In the genomic region with DNA sequence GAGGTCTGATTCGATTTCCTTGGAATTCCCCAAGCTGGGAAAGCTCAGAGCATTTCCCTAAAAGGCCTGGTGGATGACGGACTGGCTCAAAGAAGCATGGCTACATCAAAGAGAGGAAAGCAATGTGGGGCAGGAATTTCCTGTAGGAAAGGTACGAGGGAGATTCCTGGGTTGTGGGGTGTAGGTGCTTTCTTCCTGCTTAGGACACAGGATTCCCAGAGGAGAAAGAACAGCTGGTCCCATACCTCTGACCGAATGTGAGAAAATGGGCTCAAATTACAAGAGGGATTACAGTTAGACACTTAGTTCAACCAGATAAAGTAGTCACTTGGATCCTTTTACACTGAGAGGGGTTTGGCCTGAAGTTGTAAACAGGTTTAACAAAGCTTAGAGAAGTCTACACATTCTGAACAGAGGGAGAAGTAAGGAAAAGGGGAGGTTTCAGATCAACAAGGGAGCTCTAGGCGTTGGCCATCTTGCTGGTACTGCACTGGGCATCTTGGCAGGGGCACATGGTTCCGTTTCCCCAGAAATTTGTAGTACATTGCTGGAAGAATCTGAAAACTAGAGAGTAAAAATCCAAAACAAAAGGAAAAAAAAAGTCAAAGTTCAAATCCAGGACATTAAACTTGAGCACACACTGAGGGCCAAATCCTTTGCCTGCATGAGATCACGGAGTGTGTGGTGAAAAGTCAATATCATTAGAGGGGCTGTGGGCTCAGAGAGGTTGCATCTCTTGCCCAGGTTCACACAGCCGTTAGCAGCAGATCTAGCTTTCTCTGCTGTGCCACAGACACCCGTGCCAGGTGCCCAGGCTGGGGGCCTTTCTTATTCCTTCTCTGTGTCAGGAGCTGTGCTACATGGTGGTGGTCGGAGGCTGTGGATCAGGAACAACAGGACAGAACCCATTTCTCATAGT, we compare ENCODE assay signal across 13 cellular contexts.
DNase-seq lines count a peak whose midpoint lies in the region; FAIRE-seq and TF ChIP-seq lines count a peak whose summit lies in the region.
"Had no signal": no experiment of that assay in that cellular context is flagged by ENCODE, and none has a peak within 500 bp of the region (broad histone marks: within the 10 kb centered on the region; RNA-seq: fewer than 3 reads in every experiment).

No MANE protein-coding gene starts in this region.

- H3K27me3 Mint-ChIP-seq in nephron progenitor cell (ENCODE audit: low read depth, poor library complexity) = no peaks in the 10 kb centered on the region
- no peaks in the 10 kb centered on the region for H3K27me3 Mint-ChIP-seq in activated T-helper 2 cell treated with anti-CD3 and anti-CD28 coated beads, Interferon-gamma antibody, Interleukin-2, Interleukin-4, amounts not matched to agents 10 μg/mL and 5 μg/mL and 100 μg/mL, durations not matched to agents 14 hours and 24 hours and 36 hours (ENCODE audit: low read depth)

- BruUV-seq in endothelial cell of umbilical vein (replicated peaks; lab: Mats Ljungman, UMichigan) (TSS peak; percentile 90), A673 (replicated peaks; lab: Mats Ljungman, UMichigan) (no TSS peak)

- H3K9me3 ChIP-seq in endothelial cell of umbilical vein (replicated peaks; ENCODE audit: control insufficient read depth, insufficient read depth, low read length) (no peaks in the 10 kb centered on the region), A673 (ENCODE audit: low read depth, low read length, poor library complexity, severe bottlenecking) (no peaks in the 10 kb centered on the region)
- H3K9me3 ChIP-seq: left lung had no signal

- H3K4me1 ChIP-seq in endothelial cell of umbilical vein (ENCODE audit: control insufficient read depth, extremely low read depth, insufficient read depth, low read length) = peaks cover 22% of the 10 kb centered on the region
- peaks cover 5% of the 10 kb centered on the region for H3K4me1 ChIP-seq in A673 (ENCODE audit: insufficient read depth, low read length, poor library complexity, severe bottlenecking)

- peaks cover 79% of the 10 kb centered on the region for H3K4me1 Mint-ChIP-seq in nephron progenitor cell
- peaks cover 7% of the 10 kb centered on the region for H3K4me1 Mint-ChIP-seq in activated T-helper 2 cell treated with anti-CD3 and anti-CD28 coated beads, Interferon-gamma antibody, Interleukin-2, Interleukin-4, amounts not matched to agents 10 μg/mL and 5 μg/mL and 100 μg/mL, durations not matched to agents 14 hours and 24 hours and 36 hours (ENCODE audit: low read depth)

- H3K9me1 ChIP-seq in endothelial cell of umbilical vein (replicated peaks; ENCODE audit: control insufficient read depth, extremely low read depth, insufficient read depth, low read length) = no peaks in the 10 kb centered on the region

- peak overlapping the region; percentile 18 for H3K9ac ChIP-seq in endothelial cell of umbilical vein (replicated peaks; ENCODE audit: extremely low read depth, insufficient read depth, low read length)

- no peak for TF ChIP-seq CTCF in endothelial cell of umbilical vein (IDR thresholded peaks at IDR 0.05; ENCODE audit: extremely low read depth in 1 of 2, insufficient read depth in 1 of 2, low read depth in 1 of 2, low read length in 2 of 2)
- TF ChIP-seq CTCF in nephron progenitor cell (IDR thresholded peaks at IDR 0.05) = no peak
- no peak for TF ChIP-seq CTCF in A673 (conservative IDR thresholded peaks at IDR 0.05; ENCODE audit: low read depth, low read length)

- H3K27ac ChIP-seq in endothelial cell of umbilical vein (ENCODE audit: insufficient read depth, low read depth, low read length) (peak overlapping the region; percentile 63), A673 (ENCODE audit: low read depth, low read length, poor library complexity, severe bottlenecking) (no peak overlapping the region)
- H3K27ac ChIP-seq: left lung had no signal

- H3K4me2 ChIP-seq in endothelial cell of umbilical vein (ENCODE audit: insufficient read depth, low read length) = no peak overlapping the region

- no peaks in the 10 kb centered on the region for H3K36me3 Mint-ChIP-seq in nephron progenitor cell (ENCODE audit: low read depth)
- no peaks in the 10 kb centered on the region for H3K36me3 Mint-ChIP-seq in activated T-helper 2 cell treated with anti-CD3 and anti-CD28 coated beads, Interferon-gamma antibody, Interleukin-2, Interleukin-4, amounts not matched to agents 10 μg/mL and 5 μg/mL and 100 μg/mL, durations not matched to agents 14 hours and 24 hours and 36 hours (ENCODE audit: low read depth)

- DNase-seq in ELF-1 (ENCODE audit: low read depth, low spot score) (peak; percentile 72), NCI-H2171 treated with DMSO at 0.1 percent for 48 hours (lab: John Stamatoyannopoulos, UW) (peak; percentile 63), endothelial cell of umbilical vein (ENCODE audit: low read depth, low spot score) (peak; percentile 84), nephron progenitor cell (no peak), cortex of kidney (lab: John Stamatoyannopoulos, UW) (no peak), medulla oblongata (ENCODE audit: extremely low spot score) (no peak), A673 (ENCODE audit: low spot score) (no peak)
- no peak for DNase-seq in activated T-helper 2 cell treated with anti-CD3 and anti-CD28 coated beads, Interferon-gamma antibody, Interleukin-2, Interleukin-4, amounts not matched to agents 10 μg/mL and 5 μg/mL and 100 μg/mL, durations not matched to agents 14 hours and 24 hours and 36 hours (ENCODE audit: low spot score)
- DNase-seq: activated CD8-positive, alpha-beta memory T cell treated with anti-CD3 and anti-CD28 coated beads, Interleukin-2, amount 50 U/mL, for 4 hours; DMS79; NCI-H510A had no signal

- no peaks in the 10 kb centered on the region for H3K79me2 ChIP-seq in endothelial cell of umbilical vein (ENCODE audit: control insufficient read depth, insufficient read depth, low read length)

- POLR2A ChIA-PET in endothelial cell of umbilical vein (lab: Charles Lee) (interaction anchor here (0.8 to 2.3 kb wide), 4 partner anchors 20 to 40 kb away, joined by 3 to 12 read pairs (median 6); no protein-coding TSS in a partner anchor), A673 (lab: Charles Lee; ENCODE audit: low non-redundant PET) (no interaction called here)

- peak; percentile 80 for FAIRE-seq in endothelial cell of umbilical vein (lab: Jason Lieb, UNC)

- no peaks in the 10 kb centered on the region for H3K36me3 ChIP-seq in endothelial cell of umbilical vein (ENCODE audit: control insufficient read depth in 2 of 2, extremely low read depth in 1 of 2, insufficient read depth in 2 of 2, low read length in 2 of 2)
- H3K36me3 ChIP-seq in A673 (ENCODE audit: insufficient read depth, low read length, poor library complexity, severe bottlenecking) = no peaks in the 10 kb centered on the region
- H3K36me3 ChIP-seq: left lung had no signal

- H4K20me1 ChIP-seq in endothelial cell of umbilical vein (replicated peaks; ENCODE audit: control insufficient read depth, extremely low read depth, insufficient read depth, low read length) = no peaks in the 10 kb centered on the region

- H3K27ac Mint-ChIP-seq in nephron progenitor cell = peak overlapping the region; percentile 97
- H3K27ac Mint-ChIP-seq in activated T-helper 2 cell treated with anti-CD3 and anti-CD28 coated beads, Interferon-gamma antibody, Interleukin-2, Interleukin-4, amounts not matched to agents 10 μg/mL and 5 μg/mL and 100 μg/mL, durations not matched to agents 14 hours and 24 hours and 36 hours = no peak overlapping the region
- H3K27ac Mint-ChIP-seq: stimulated activated naive CD8-positive, alpha-beta T cell treated with anti-CD3 and anti-CD28 coated beads, Interleukin-15, Interleukin-2, amounts not matched to agents 100 ng/mL and 50 ng/mL, for 24 hours had no signal

- H2AFZ ChIP-seq in endothelial cell of umbilical vein (ENCODE audit: low read depth, low read length) = peak overlapping the region; percentile 16

- no peak overlapping the region for H3K4me3 ChIP-seq in endothelial cell of umbilical vein (replicated peaks in 1 of 3; ENCODE audit: insufficient read depth in 1 of 3, low read depth in 1 of 3, low read length in 3 of 3)
- no peak overlapping the region for H3K4me3 ChIP-seq in A673 (ENCODE audit: low read depth, low read length, poor library complexity, severe bottlenecking)
- H3K4me3 ChIP-seq: left lung had no signal

- peak overlapping the region; percentile 24 for H3K4me3 Mint-ChIP-seq in nephron progenitor cell
- H3K4me3 Mint-ChIP-seq in activated T-helper 2 cell treated with anti-CD3 and anti-CD28 coated beads, Interferon-gamma antibody, Interleukin-2, Interleukin-4, amounts not matched to agents 10 μg/mL and 5 μg/mL and 100 μg/mL, durations not matched to agents 14 hours and 24 hours and 36 hours (ENCODE audit: low read depth) = no peak overlapping the region
- H3K4me3 Mint-ChIP-seq: stimulated activated naive CD8-positive, alpha-beta T cell treated with anti-CD3 and anti-CD28 coated beads, Interleukin-15, Interleukin-2, amounts not matched to agents 100 ng/mL and 50 ng/mL, for 24 hours had no signal

- intact Hi-C loops in endothelial cell of umbilical vein (cut with micrococcal nuclease) (loop anchor here (1.0 kb wide), 6 partner anchors 15 to 42 kb away; no protein-coding TSS in a partner anchor), A673 (cut with micrococcal nuclease; ENCODE audit: unreplicated experiment) (no loop called here)
- intact Hi-C loops in activated T-helper 2 cell treated with anti-CD3 and anti-CD28 coated beads, Interferon-gamma antibody, Interleukin-2, Interleukin-4, amounts not matched to agents 10 μg/mL and 5 μg/mL and 100 μg/mL, durations not matched to agents 14 hours and 24 hours and 36 hours (cut with micrococcal nuclease) = no loop called here

- no peaks in the 10 kb centered on the region for H3K9me3 Mint-ChIP-seq in nephron progenitor cell
- H3K9me3 Mint-ChIP-seq in activated T-helper 2 cell treated with anti-CD3 and anti-CD28 coated beads, Interferon-gamma antibody, Interleukin-2, Interleukin-4, amounts not matched to agents 10 μg/mL and 5 μg/mL and 100 μg/mL, durations not matched to agents 14 hours and 24 hours and 36 hours = no peaks in the 10 kb centered on the region
- H3K9me3 Mint-ChIP-seq: stimulated activated naive CD8-positive, alpha-beta T cell treated with anti-CD3 and anti-CD28 coated beads, Interleukin-15, Interleukin-2, amounts not matched to agents 100 ng/mL and 50 ng/mL, for 24 hours had no signal

- TF ChIP-seq POLR2A in endothelial cell of umbilical vein (IDR thresholded peaks at IDR 0.05; ENCODE audit: low read depth, low read length) = no peak

- no peaks in the 10 kb centered on the region for H3K27me3 ChIP-seq in endothelial cell of umbilical vein (ENCODE audit: control insufficient read depth in 2 of 2, insufficient read depth in 2 of 2, low read length in 2 of 2)
- no peaks in the 10 kb centered on the region for H3K27me3 ChIP-seq in A673 (replicated peaks; ENCODE audit: insufficient read depth, low read depth, low read length, poor library complexity)
- H3K27me3 ChIP-seq: left lung had no signal

- dilution Hi-C loops in endothelial cell of umbilical vein (cut with MboI; ENCODE audit: extremely low pct_ligation_motif_present, low sequenced_read_pairs) = no loop called here

- CTCF ChIA-PET in endothelial cell of umbilical vein (lab: Charles Lee) (interaction anchor here (0.8 to 3.4 kb wide), 9 partner anchors 9 to 43 kb away, joined by 4 to 24 read pairs (median 7); no protein-coding TSS in a partner anchor), A673 (lab: Charles Lee) (no interaction called here)

TF ChIP-seq in endothelial cell of umbilical vein, 7 proteins besides CTCF, POLR2A, EP300 and RAD21 (continues in another document):
- no peak for TF ChIP-seq MYC (IDR thresholded peaks at IDR 0.05; ENCODE audit: low read depth, low read length)

Comparison
In these comparisons a context has a peak if more than half of its experiments do, and no peak if none do; other contexts are left out.
1. DNase-seq: peak in ELF-1 (single experiment), NCI-H2171 treated with DMSO at 0.1 percent for 48 hours (single experiment) and endothelial cell of umbilical vein (single experiment); none in nephron progenitor cell (single experiment), activated T-helper 2 cell treated with anti-CD3 and anti-CD28 coated beads, Interferon-gamma antibody, Interleukin-2, Interleukin-4, amounts not matched to agents 10 μg/mL and 5 μg/mL and 100 μg/mL, durations not matched to agents 14 hours and 24 hours and 36 hours (single experiment), cortex of kidney (single experiment), medulla oblongata (single experiment) and A673 (single experiment).